1 cellular context compared by ENCODE assay signal in genomic region chr10:73167557-73168485, GRCh38.
A peak's percentile ranks its signal among the peaks of the same experiment; 100 is the strongest.
TF ChIP-seq lines count a peak whose summit lies in the region.

Gene ECD (minus strand): TSS chr10:73168008. CDS start chr10:73163937, 4,071 bp downstream.
Gene FAM149B1 (plus strand): TSS chr10:73168119. CDS start chr10:73168340, 221 bp downstream.

TF ChIP-seq in H1, 55 proteins besides CTCF, POLR2A, EP300 and RAD21 (continued from another document):
- TF ChIP-seq, protein P1, sequence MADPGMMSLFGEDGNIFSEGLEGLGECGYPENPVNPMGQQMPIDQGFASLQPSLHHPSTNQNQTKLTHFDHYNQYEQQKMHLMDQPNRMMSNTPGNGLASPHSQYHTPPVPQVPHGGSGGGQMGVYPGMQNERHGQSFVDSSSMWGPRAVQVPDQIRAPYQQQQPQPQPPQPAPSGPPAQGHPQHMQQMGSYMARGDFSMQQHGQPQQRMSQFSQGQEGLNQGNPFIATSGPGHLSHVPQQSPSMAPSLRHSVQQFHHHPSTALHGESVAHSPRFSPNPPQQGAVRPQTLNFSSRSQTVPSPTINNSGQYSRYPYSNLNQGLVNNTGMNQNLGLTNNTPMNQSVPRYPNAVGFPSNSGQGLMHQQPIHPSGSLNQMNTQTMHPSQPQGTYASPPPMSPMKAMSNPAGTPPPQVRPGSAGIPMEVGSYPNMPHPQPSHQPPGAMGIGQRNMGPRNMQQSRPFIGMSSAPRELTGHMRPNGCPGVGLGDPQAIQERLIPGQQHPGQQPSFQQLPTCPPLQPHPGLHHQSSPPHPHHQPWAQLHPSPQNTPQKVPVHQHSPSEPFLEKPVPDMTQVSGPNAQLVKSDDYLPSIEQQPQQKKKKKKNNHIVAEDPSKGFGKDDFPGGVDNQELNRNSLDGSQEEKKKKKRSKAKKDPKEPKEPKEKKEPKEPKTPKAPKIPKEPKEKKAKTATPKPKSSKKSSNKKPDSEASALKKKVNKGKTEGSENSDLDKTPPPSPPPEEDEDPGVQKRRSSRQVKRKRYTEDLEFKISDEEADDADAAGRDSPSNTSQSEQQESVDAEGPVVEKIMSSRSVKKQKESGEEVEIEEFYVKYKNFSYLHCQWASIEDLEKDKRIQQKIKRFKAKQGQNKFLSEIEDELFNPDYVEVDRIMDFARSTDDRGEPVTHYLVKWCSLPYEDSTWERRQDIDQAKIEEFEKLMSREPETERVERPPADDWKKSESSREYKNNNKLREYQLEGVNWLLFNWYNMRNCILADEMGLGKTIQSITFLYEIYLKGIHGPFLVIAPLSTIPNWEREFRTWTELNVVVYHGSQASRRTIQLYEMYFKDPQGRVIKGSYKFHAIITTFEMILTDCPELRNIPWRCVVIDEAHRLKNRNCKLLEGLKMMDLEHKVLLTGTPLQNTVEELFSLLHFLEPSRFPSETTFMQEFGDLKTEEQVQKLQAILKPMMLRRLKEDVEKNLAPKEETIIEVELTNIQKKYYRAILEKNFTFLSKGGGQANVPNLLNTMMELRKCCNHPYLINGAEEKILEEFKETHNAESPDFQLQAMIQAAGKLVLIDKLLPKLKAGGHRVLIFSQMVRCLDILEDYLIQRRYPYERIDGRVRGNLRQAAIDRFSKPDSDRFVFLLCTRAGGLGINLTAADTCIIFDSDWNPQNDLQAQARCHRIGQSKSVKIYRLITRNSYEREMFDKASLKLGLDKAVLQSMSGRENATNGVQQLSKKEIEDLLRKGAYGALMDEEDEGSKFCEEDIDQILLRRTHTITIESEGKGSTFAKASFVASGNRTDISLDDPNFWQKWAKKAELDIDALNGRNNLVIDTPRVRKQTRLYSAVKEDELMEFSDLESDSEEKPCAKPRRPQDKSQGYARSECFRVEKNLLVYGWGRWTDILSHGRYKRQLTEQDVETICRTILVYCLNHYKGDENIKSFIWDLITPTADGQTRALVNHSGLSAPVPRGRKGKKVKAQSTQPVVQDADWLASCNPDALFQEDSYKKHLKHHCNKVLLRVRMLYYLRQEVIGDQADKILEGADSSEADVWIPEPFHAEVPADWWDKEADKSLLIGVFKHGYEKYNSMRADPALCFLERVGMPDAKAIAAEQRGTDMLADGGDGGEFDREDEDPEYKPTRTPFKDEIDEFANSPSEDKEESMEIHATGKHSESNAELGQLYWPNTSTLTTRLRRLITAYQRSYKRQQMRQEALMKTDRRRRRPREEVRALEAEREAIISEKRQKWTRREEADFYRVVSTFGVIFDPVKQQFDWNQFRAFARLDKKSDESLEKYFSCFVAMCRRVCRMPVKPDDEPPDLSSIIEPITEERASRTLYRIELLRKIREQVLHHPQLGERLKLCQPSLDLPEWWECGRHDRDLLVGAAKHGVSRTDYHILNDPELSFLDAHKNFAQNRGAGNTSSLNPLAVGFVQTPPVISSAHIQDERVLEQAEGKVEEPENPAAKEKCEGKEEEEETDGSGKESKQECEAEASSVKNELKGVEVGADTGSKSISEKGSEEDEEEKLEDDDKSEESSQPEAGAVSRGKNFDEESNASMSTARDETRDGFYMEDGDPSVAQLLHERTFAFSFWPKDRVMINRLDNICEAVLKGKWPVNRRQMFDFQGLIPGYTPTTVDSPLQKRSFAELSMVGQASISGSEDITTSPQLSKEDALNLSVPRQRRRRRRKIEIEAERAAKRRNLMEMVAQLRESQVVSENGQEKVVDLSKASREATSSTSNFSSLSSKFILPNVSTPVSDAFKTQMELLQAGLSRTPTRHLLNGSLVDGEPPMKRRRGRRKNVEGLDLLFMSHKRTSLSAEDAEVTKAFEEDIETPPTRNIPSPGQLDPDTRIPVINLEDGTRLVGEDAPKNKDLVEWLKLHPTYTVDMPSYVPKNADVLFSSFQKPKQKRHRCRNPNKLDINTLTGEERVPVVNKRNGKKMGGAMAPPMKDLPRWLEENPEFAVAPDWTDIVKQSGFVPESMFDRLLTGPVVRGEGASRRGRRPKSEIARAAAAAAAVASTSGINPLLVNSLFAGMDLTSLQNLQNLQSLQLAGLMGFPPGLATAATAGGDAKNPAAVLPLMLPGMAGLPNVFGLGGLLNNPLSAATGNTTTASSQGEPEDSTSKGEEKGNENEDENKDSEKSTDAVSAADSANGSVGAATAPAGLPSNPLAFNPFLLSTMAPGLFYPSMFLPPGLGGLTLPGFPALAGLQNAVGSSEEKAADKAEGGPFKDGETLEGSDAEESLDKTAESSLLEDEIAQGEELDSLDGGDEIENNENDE (IDR thresholded peaks at IDR 0.05; ENCODE audit: insufficient replicate concordance, low read length): no peak
- TF ChIP-seq POLR2AphosphoS5 (IDR thresholded peaks at IDR 0.05; ENCODE audit: low read depth, low read length) (peak; percentile 90), TBP (IDR thresholded peaks at IDR 0.05; ENCODE audit: low read depth, low read length) (peak; percentile 95), ZNF274 (IDR thresholded peaks at IDR 0.05; ENCODE audit: borderline replicate concordance, extremely low read depth, low read length) (no peak), CHD2 (IDR thresholded peaks at IDR 0.05; ENCODE audit: low read length) (peak; percentile 41; the same call in 1 of the 2 replicates), SRF (IDR thresholded peaks at IDR 0.05; ENCODE audit: low read depth, low read length) (peak; percentile 86), EGR1 (IDR thresholded peaks at IDR 0.05; ENCODE audit: borderline replicate concordance, low read depth, low read length) (peak; percentile 55), EZH2 (IDR thresholded peaks at IDR 0.05; ENCODE audit: low read depth, low read length, severe bottlenecking) (no peak), JUN (IDR thresholded peaks at IDR 0.05; ENCODE audit: low read depth, low read length) (no peak), HDAC6 (IDR thresholded peaks at IDR 0.05; ENCODE audit: low read depth, low read length) (no peak), FOSL1 (IDR thresholded peaks at IDR 0.05; ENCODE audit: insufficient read depth, low read depth, low read length) (no peak), CBX5 (IDR thresholded peaks at IDR 0.05; ENCODE audit: low read depth, low read length) (no peak), SIX5 (IDR thresholded peaks at IDR 0.05; ENCODE audit: low read depth, low read length) (peak; percentile 19; the same call in 1 of the 2 replicates), BCL11A (IDR thresholded peaks at IDR 0.05; ENCODE audit: low read depth in 2 of 2, low read length in 2 of 2) (no peak), TCF12 (IDR thresholded peaks at IDR 0.05; ENCODE audit: low read depth, low read length) (no peak), SAP30 (IDR thresholded peaks at IDR 0.05; ENCODE audit: insufficient read depth, insufficient replicate concordance, low read length) (peak; percentile 54), RXRA (IDR thresholded peaks at IDR 0.05; ENCODE audit: insufficient read depth, low read depth, low read length) (no peak), KDM4A (IDR thresholded peaks at IDR 0.05; ENCODE audit: low read depth, low read length, severe bottlenecking) (peak; percentile 100), RBBP5 (IDR thresholded peaks at IDR 0.05; ENCODE audit: borderline replicate concordance, low read depth, low read length) (0 out of 2 replicates have a peak, but pooled peaks have one; percentile 76), POU5F1 (IDR thresholded peaks at IDR 0.05; ENCODE audit: low read depth, low read length) (no peak), ASH2L (IDR thresholded peaks at IDR 0.05; ENCODE audit: low read length) (peak; percentile 94), NANOG (IDR thresholded peaks at IDR 0.05; ENCODE audit: insufficient read depth, low read depth, low read length, poor library complexity, severe bottlenecking) (no peak), TAF1 (IDR thresholded peaks at IDR 0.05; ENCODE audit: low read depth, low read length) (peak; percentile 94), TEAD4 (IDR thresholded peaks at IDR 0.05; ENCODE audit: low read depth, low read length) (no peak), KDM1A (IDR thresholded peaks at IDR 0.05; ENCODE audit: borderline replicate concordance, low read length) (no peak), BRCA1 (IDR thresholded peaks at IDR 0.05; ENCODE audit: low read depth, low read length) (peak; percentile 51; the same call in 1 of the 2 replicates), CTBP2 (IDR thresholded peaks at IDR 0.05; ENCODE audit: borderline replicate concordance, insufficient read depth, insufficient read length, low read length) (peak; percentile 41), CBX8 (IDR thresholded peaks at IDR 0.05; ENCODE audit: borderline replicate concordance, low read depth, low read length) (no peak), CREB1 (IDR thresholded peaks at IDR 0.05) (peak; percentile 100), USF2 (IDR thresholded peaks at IDR 0.05; ENCODE audit: low read length) (0 out of 2 replicates have a peak, but pooled peaks have one; percentile 9), ATF2 (IDR thresholded peaks at IDR 0.05; ENCODE audit: low read length) (no peak), PHF8 (conservative IDR thresholded peaks at IDR 0.05; ENCODE audit: low read depth, low read length) (peak; percentile 97), HDAC2 (IDR thresholded peaks at IDR 0.05; ENCODE audit: borderline replicate concordance in 1 of 2, low read depth in 2 of 2, low read length in 2 of 2) (peak in 1 of 2 experiments; percentile 88; a peak in 1 of 4 replicates), MAFK (IDR thresholded peaks at IDR 0.05; ENCODE audit: low read depth, low read length) (no peak), RNF2 (IDR thresholded peaks at IDR 0.05; ENCODE audit: borderline replicate concordance, low read depth, low read length, missing control alignments, poor library complexity, severe bottlenecking) (no peak), SUZ12 (IDR thresholded peaks at IDR 0.05; ENCODE audit: low read length) (no peak), NRF1 (IDR thresholded peaks at IDR 0.05; ENCODE audit: low read depth, low read length) (no peak), YY1 (IDR thresholded peaks at IDR 0.05; ENCODE audit: low read depth, low read length) (peak; percentile 4; the same call in 1 of the 2 replicates), SP4 (IDR thresholded peaks at IDR 0.05; ENCODE audit: low read length) (peak; percentile 69; the same call in 1 of the 2 replicates), SP1 (IDR thresholded peaks at IDR 0.05; ENCODE audit: low read depth, low read length) (0 out of 2 replicates have a peak, but pooled peaks have one; percentile 48), RFX5 (IDR thresholded peaks at IDR 0.05; ENCODE audit: borderline replicate concordance, low read depth, low read length) (no peak), SIN3A (conservative IDR thresholded peaks at IDR 0.05 in 1 of 2, IDR thresholded peaks at IDR 0.05 in 1 of 2; ENCODE audit: low read depth in 1 of 2, low read length in 2 of 2) (peak in 1 of 2 experiments; percentile 82; a peak in 2 of 4 replicates), CHD1 (IDR thresholded peaks at IDR 0.05; ENCODE audit: low read depth, low read length) (no peak), JUND (IDR thresholded peaks at IDR 0.05; ENCODE audit: low read length) (no peak), SIRT6 (IDR thresholded peaks at IDR 0.05; ENCODE audit: low read length) (no peak), KDM5A (IDR thresholded peaks at IDR 0.05; ENCODE audit: low read length) (peak; percentile 79), GABPA (IDR thresholded peaks at IDR 0.05; ENCODE audit: borderline replicate concordance, insufficient read depth, low read length) (peak; percentile 94), TAF7 (optimal IDR thresholded peaks at IDR 0.05; ENCODE audit: borderline replicate concordance, low read depth, low read length) (peak; percentile 80), CEBPB (IDR thresholded peaks at IDR 0.05; ENCODE audit: low read depth, low read length) (no peak)
- TF ChIP-seq, protein P2, sequence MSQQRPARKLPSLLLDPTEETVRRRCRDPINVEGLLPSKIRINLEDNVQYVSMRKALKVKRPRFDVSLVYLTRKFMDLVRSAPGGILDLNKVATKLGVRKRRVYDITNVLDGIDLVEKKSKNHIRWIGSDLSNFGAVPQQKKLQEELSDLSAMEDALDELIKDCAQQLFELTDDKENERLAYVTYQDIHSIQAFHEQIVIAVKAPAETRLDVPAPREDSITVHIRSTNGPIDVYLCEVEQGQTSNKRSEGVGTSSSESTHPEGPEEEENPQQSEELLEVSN (IDR thresholded peaks at IDR 0.05): 0 out of 2 replicates have a peak, but pooled peaks have one; percentile 6
- TF ChIP-seq, protein P3, sequence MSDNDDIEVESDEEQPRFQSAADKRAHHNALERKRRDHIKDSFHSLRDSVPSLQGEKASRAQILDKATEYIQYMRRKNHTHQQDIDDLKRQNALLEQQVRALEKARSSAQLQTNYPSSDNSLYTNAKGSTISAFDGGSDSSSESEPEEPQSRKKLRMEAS (IDR thresholded peaks at IDR 0.05): no peak
TF ChIP-seq in H1: peak in this region for 28.
